Comparison of ENCODE assay signal across 8 cellular contexts in the genomic region with DNA sequence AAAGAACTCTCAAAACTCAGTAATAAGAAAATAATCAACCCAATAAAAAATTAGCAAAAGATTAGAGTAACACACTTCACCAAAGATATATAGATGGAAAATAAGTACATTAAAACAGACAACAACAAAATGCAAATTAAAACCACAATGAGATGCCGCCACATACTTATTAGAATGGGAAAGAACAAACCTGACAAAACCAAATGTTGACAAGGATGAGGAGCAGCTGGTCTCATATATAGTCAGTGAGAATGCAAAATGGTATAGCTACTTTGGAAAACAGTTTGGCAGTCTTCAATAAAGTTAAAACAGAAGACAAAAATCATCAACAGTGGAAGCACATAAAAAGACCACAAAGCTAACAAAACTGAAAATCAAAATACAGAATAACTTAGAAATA.
"Had no signal": no experiment of that assay in that cellular context is flagged by ENCODE, and none has a peak within 500 bp of the region (broad histone marks: within the 10 kb centered on the region; RNA-seq: fewer than 3 reads in every experiment).

No MANE protein-coding gene starts in this region.

- H3K4me3 Mint-ChIP-seq: GM23338, H9, IgD-negative memory B cell had no signal

- H3K27ac Mint-ChIP-seq: GM23338, H9, IgD-negative memory B cell had no signal

- FAIRE-seq: H1, H54, HTR-8/SVneo had no signal

- H2AFZ ChIP-seq: GM23338 had no signal

- H3K4me1 Mint-ChIP-seq: GM23338, H9 had no signal

- H3K4me2 ChIP-seq: GM23338 had no signal

- ATAC-seq: GM23338 had no signal

- H3K9me3 Mint-ChIP-seq: GM23338, H9 had no signal

- H3K4me3 ChIP-seq: GM23338 had no signal

- DNase-seq: H9, HCEC 1CT, KG1 had no signal
